Comparison of ENCODE assay signal across 8 cellular contexts in genomic region chr7:30476401-30477145, GRCh38. TPM values are rescaled to one million over a fixed set of nuclear protein-coding genes. Genes with fewer than 3 reads are reported as not detected.
A peak's percentile ranks its signal among the peaks of the same experiment; 100 is the strongest.
DNase-seq lines count a peak whose midpoint lies in the region; ATAC-seq and TF ChIP-seq lines count a peak whose summit lies in the region.

No MANE protein-coding gene starts in this region.

- no peaks in the 10 kb centered on the region for H3K36me3 Mint-ChIP-seq in MCF 10A (ENCODE audit: insufficient read depth, unreplicated experiment)

- in situ Hi-C loops in mammary epithelial cell (cut with MboI; ENCODE audit: low sequenced_read_pairs in 2 of 2) = no loop called here

- no peak for ATAC-seq in stimulated activated naive CD8-positive, alpha-beta T cell treated with anti-CD3 and anti-CD28 coated beads, Interleukin-15, amount 100 ng/mL, for 72 hours

- no peak overlapping the region for H2AFZ ChIP-seq in mammary epithelial cell (ENCODE audit: low read depth, low read length)

- H3K4me2 ChIP-seq in mammary epithelial cell (ENCODE audit: insufficient read depth, low read depth, low read length) = no peak overlapping the region

- H3K9ac ChIP-seq in mammary epithelial cell (ENCODE audit: insufficient read depth, low read length) = no peak overlapping the region

- H3K4me3 ChIP-seq in mammary epithelial cell (replicated peaks in 1 of 3; ENCODE audit: insufficient read depth in 1 of 3, low read depth in 2 of 3, low read length in 3 of 3) = no peak overlapping the region
- no peak overlapping the region for H3K4me3 ChIP-seq in suprapubic skin
- no peak overlapping the region for H3K4me3 ChIP-seq in adrenal gland

- POLR2A ChIA-PET in MCF 10A (lab: Yijun Ruan, JAX) = interaction anchor here (1.1 to 3.5 kb wide), 2 partner anchors 8 to 117 kb away, joined by 3 to 33 read pairs; no protein-coding TSS in a partner anchor

- H3K9me3 ChIP-seq in mammary epithelial cell (replicated peaks; ENCODE audit: insufficient read depth, low read length) = no peaks in the 10 kb centered on the region
- H3K9me3 ChIP-seq in suprapubic skin = no peaks in the 10 kb centered on the region
- no peaks in the 10 kb centered on the region for H3K9me3 ChIP-seq in adrenal gland (replicated peaks in 1 of 3)

- DNase-seq in MCF 10A (ENCODE audit: unreplicated experiment) (no peak), mammary epithelial cell (no peak), NCI-H345 treated with DMSO at 0.1 percent for 48 hours (lab: John Stamatoyannopoulos, UW; ENCODE audit: unreplicated experiment) (peak; percentile 58), fibroblast of gingiva (ENCODE audit: low read depth) (peak; percentile 39), suprapubic skin (ENCODE audit: low spot score in 2 of 2) (no peak), adrenal gland (no peak), medulla oblongata (ENCODE audit: extremely low spot score) (no peak)
- DNase-seq in stimulated activated naive CD8-positive, alpha-beta T cell treated with anti-CD3 and anti-CD28 coated beads, Interleukin-15, amount 100 ng/mL, for 72 hours = no peak

- H3K36me3 ChIP-seq in mammary epithelial cell (ENCODE audit: insufficient read depth, low read length) (no peaks in the 10 kb centered on the region), suprapubic skin (no peaks in the 10 kb centered on the region), adrenal gland (replicated peaks in 1 of 2) (no peaks in the 10 kb centered on the region)

- intact Hi-C loops in MCF 10A (cut with micrococcal nuclease) (no loop called here), mammary epithelial cell (cut with micrococcal nuclease) (no loop called here), adrenal gland (cut with DNase I) (no loop called here)

- H3K27ac Mint-ChIP-seq in MCF 10A (ENCODE audit: low read depth, unreplicated experiment) = no peak overlapping the region
- no peak overlapping the region for H3K27ac Mint-ChIP-seq in stimulated activated naive CD8-positive, alpha-beta T cell treated with anti-CD3 and anti-CD28 coated beads, Interleukin-15, amount 100 ng/mL, for 72 hours

- H3K4me3 Mint-ChIP-seq in MCF 10A (ENCODE audit: unreplicated experiment) = peak overlapping the region; percentile 7
- peak overlapping the region; percentile 32 to 38 for H3K4me3 Mint-ChIP-seq in stimulated activated naive CD8-positive, alpha-beta T cell treated with anti-CD3 and anti-CD28 coated beads, Interleukin-15, amount 100 ng/mL, for 72 hours

- H4K20me1 ChIP-seq in mammary epithelial cell (ENCODE audit: insufficient read depth, low read length) = no peaks in the 10 kb centered on the region

- no peak for TF ChIP-seq EP300 in suprapubic skin (IDR thresholded peaks at IDR 0.05)

- H3K27me3 Mint-ChIP-seq in MCF 10A (ENCODE audit: insufficient read depth, unreplicated experiment) = no peaks in the 10 kb centered on the region
- no peaks in the 10 kb centered on the region for H3K27me3 Mint-ChIP-seq in stimulated activated naive CD8-positive, alpha-beta T cell treated with anti-CD3 and anti-CD28 coated beads, Interleukin-15, amount 100 ng/mL, for 72 hours

- BruUV-seq in MCF 10A (replicated peaks; lab: Mats Ljungman, UMichigan) (no TSS peak), mammary epithelial cell (replicated peaks; lab: Mats Ljungman, UMichigan) (no TSS peak)

- dilution Hi-C loops in mammary epithelial cell (cut with HindIII; ENCODE audit: low sequenced_read_pairs) = no loop called here

- CTCF ChIA-PET in MCF 10A (lab: Yijun Ruan, JAX) (no interaction called here), mammary epithelial cell (lab: Charles Lee; ENCODE audit: low non-redundant PET) (no interaction called here)

- no peak for TF ChIP-seq CTCF in MCF 10A (IDR thresholded peaks at IDR 0.05; ENCODE audit: unreplicated experiment)
- no peak for TF ChIP-seq CTCF in mammary epithelial cell (conservative IDR thresholded peaks at IDR 0.05 in 1 of 2, IDR thresholded peaks at IDR 0.05 in 1 of 2; ENCODE audit: extremely low read depth in 1 of 2, insufficient read depth in 1 of 2, low read depth in 1 of 2, low read length in 2 of 2)
- no peak for TF ChIP-seq CTCF in suprapubic skin (IDR thresholded peaks at IDR 0.05)
- no peak for TF ChIP-seq CTCF in adrenal gland (IDR thresholded peaks at IDR 0.05)

- peaks cover 6% of the 10 kb centered on the region for H3K4me1 Mint-ChIP-seq in MCF 10A (ENCODE audit: insufficient read depth, unreplicated experiment)
- peaks cover 70% of the 10 kb centered on the region for H3K4me1 Mint-ChIP-seq in stimulated activated naive CD8-positive, alpha-beta T cell treated with anti-CD3 and anti-CD28 coated beads, Interleukin-15, amount 100 ng/mL, for 72 hours

- 98% methylated on average over 11 of the region's 11 CpGs for WGBS in mammary epithelial cell (ENCODE audit: low coverage, missing lambda C conversion rate)
- 76% methylated on average over 11 of the region's 11 CpGs for WGBS in suprapubic skin
- 85 to 91% (median 89%) methylated on average over 11 of the region's 11 CpGs for WGBS in adrenal gland, 4 donors

- peaks cover 62% of the 10 kb centered on the region for H3K79me2 ChIP-seq in mammary epithelial cell (ENCODE audit: insufficient read depth, low read length)

- H3K9me3 Mint-ChIP-seq in MCF 10A (ENCODE audit: unreplicated experiment) = no peaks in the 10 kb centered on the region
- H3K9me3 Mint-ChIP-seq in stimulated activated naive CD8-positive, alpha-beta T cell treated with anti-CD3 and anti-CD28 coated beads, Interleukin-15, amount 100 ng/mL, for 72 hours = no peaks in the 10 kb centered on the region

- peaks cover 11% of the 10 kb centered on the region for H3K4me1 ChIP-seq in mammary epithelial cell (ENCODE audit: insufficient read depth, low read length)
- H3K4me1 ChIP-seq in suprapubic skin = peaks cover 65% of the 10 kb centered on the region
- H3K4me1 ChIP-seq in adrenal gland (replicated peaks in 1 of 2) = peaks cover 0 to 48% of the 10 kb centered on the region in 2 donors

- H3K27ac ChIP-seq in mammary epithelial cell (ENCODE audit: insufficient read depth, low read depth, low read length) (no peak overlapping the region), suprapubic skin (no peak overlapping the region), adrenal gland (peak overlapping the region in 1 of 5 donors; percentile 24)

- TF ChIP-seq POLR2A in suprapubic skin (IDR thresholded peaks at IDR 0.05) (no peak), adrenal gland (IDR thresholded peaks at IDR 0.05) (no peak)

- H3K27me3 ChIP-seq in mammary epithelial cell (ENCODE audit: insufficient read depth, low read length) (no peaks in the 10 kb centered on the region), suprapubic skin (no peaks in the 10 kb centered on the region), adrenal gland (no peaks in the 10 kb centered on the region)

RNA-seq across cellular contexts. Expression of gene NOD1, which starts 2.0 kb away (rescaled TPM):
- total RNA-seq in MCF 10A (2022) (3.8 and 4.8 TPM in 2 replicates), mammary epithelial cell (1 to 10 TPM; 6.0 to 9.7 TPM), suprapubic skin (10 to 100 TPM in 2 of 4 donors, 1 to 10 TPM in 2; 9.2 to 22.8 (median 13.4) TPM), adrenal gland (10 to 100 TPM in 1 of 8 donors, 1 to 10 TPM in 7; 4.1 to 11.2 (median 7.2) TPM)
- polyA plus RNA-seq in mammary epithelial cell (3.7 TPM), adrenal gland (10 to 100 TPM in 2 of 3 donors, 1 to 10 TPM in 1; 5.0 to 18.0 (median 10.9) TPM)
- polyA minus RNA-seq in mammary epithelial cell = 4.0 TPM

RNA-seq across cellular contexts. Expression of gene GGCT, which starts 28.1 kb away (rescaled TPM):
- total RNA-seq in MCF 10A (2022) (48.3 and 64.8 TPM in 2 replicates), mammary epithelial cell (10 to 100 TPM; 25.7 to 60.3 TPM), suprapubic skin (10 to 100 TPM; 13.7 to 76.1 (median 54.1) TPM), adrenal gland (10 to 100 TPM; 18.6 to 62.6 (median 37.4) TPM)
- polyA plus RNA-seq in mammary epithelial cell (39.7 TPM), adrenal gland (10 to 100 TPM; 58.3 to 67.8 (median 58.5) TPM)
- polyA minus RNA-seq in mammary epithelial cell = 11.5 TPM

Comparison
In these comparisons a context has a peak if more than half of its experiments do, and no peak if none do; other contexts are left out.
1. DNase-seq: peak in NCI-H345 treated with DMSO at 0.1 percent for 48 hours (single experiment) and fibroblast of gingiva (single experiment); none in MCF 10A (single experiment), mammary epithelial cell (single experiment), stimulated activated naive CD8-positive, alpha-beta T cell treated with anti-CD3 and anti-CD28 coated beads, Interleukin-15, amount 100 ng/mL, for 72 hours (0 of 2), suprapubic skin (0 of 2), adrenal gland (0 of 7) and medulla oblongata (single experiment).